Comparison of ENCODE assay signal across 14 cellular contexts in genomic region chrX:2664497-2664896, GRCh38. TPM values are rescaled to one million over a fixed set of nuclear protein-coding genes. Genes with fewer than 3 reads are reported as not detected.
DNase-seq lines count a peak whose midpoint lies in the region; ATAC-seq and TF ChIP-seq lines count a peak whose summit lies in the region.
"Had no signal": no experiment of that assay in that cellular context is flagged by ENCODE, and none has a peak within 500 bp of the region (broad histone marks: within the 10 kb centered on the region; RNA-seq: fewer than 3 reads in every experiment).

No MANE protein-coding gene starts in this region.

- H3K4me1 Mint-ChIP-seq in activated T-helper 1 cell treated with anti-CD3 and anti-CD28 coated beads, Interleukin-12 subunit alpha, Interleukin-12 subunit beta, Interleukin-2, Interleukin-4 antibody, amounts not matched to agents 30 ng/mL and 10 ng/mL and 1 ng/mL, durations not matched to agents 14 hours and 24 hours and 36 hours (ENCODE audit: low read depth), result no peaks in the 10 kb centered on the region

- H3K4me3 Mint-ChIP-seq in activated T-helper 1 cell treated with anti-CD3 and anti-CD28 coated beads, Interleukin-12 subunit alpha, Interleukin-12 subunit beta, Interleukin-2, Interleukin-4 antibody, amounts not matched to agents 30 ng/mL and 10 ng/mL and 1 ng/mL, durations not matched to agents 14 hours and 24 hours and 36 hours, result no peak overlapping the region

- H3K36me3 Mint-ChIP-seq in activated T-helper 1 cell treated with anti-CD3 and anti-CD28 coated beads, Interleukin-12 subunit alpha, Interleukin-12 subunit beta, Interleukin-2, Interleukin-4 antibody, amounts not matched to agents 30 ng/mL and 10 ng/mL and 1 ng/mL, durations not matched to agents 14 hours and 24 hours and 36 hours (ENCODE audit: low read depth), result peaks cover 4% of the 10 kb centered on the region

- no peak for TF ChIP-seq EP300 in SK-N-SH (IDR thresholded peaks at IDR 0.05; ENCODE audit: borderline replicate concordance in 1 of 2, low read depth in 1 of 2, low read length in 1 of 2)

- H3K27me3 ChIP-seq in right cardiac atrium (ENCODE audit: control insufficient read depth, insufficient read depth), result no peaks in the 10 kb centered on the region
- H3K27me3 ChIP-seq in SK-N-SH (ENCODE audit: insufficient read depth), result peaks cover 16% of the 10 kb centered on the region; the same call in 1 of the 2 replicates

- no peak overlapping the region for H3K9ac ChIP-seq in SK-N-SH

- H3F3A ChIP-seq in SK-N-SH (replicated peaks; ENCODE audit: insufficient read depth), result no peaks in the 10 kb centered on the region

- H3K4me2 ChIP-seq in SK-N-SH, result no peak overlapping the region

- H3K9me3 Mint-ChIP-seq in activated T-helper 1 cell treated with anti-CD3 and anti-CD28 coated beads, Interleukin-12 subunit alpha, Interleukin-12 subunit beta, Interleukin-2, Interleukin-4 antibody, amounts not matched to agents 30 ng/mL and 10 ng/mL and 1 ng/mL, durations not matched to agents 14 hours and 24 hours and 36 hours, result no peaks in the 10 kb centered on the region

- ATAC-seq in right cardiac atrium, result peak; percentile 27 to 78
- no peak for ATAC-seq in GM18867 (IDR thresholded peaks at IDR 0.05; ENCODE audit: unreplicated experiment)
- ATAC-seq in GM18873 (IDR thresholded peaks at IDR 0.05; ENCODE audit: low FRiP score, unreplicated experiment), result no peak

- H3K27me3 Mint-ChIP-seq in activated T-helper 1 cell treated with anti-CD3 and anti-CD28 coated beads, Interleukin-12 subunit alpha, Interleukin-12 subunit beta, Interleukin-2, Interleukin-4 antibody, amounts not matched to agents 30 ng/mL and 10 ng/mL and 1 ng/mL, durations not matched to agents 14 hours and 24 hours and 36 hours (ENCODE audit: insufficient read depth), result no peaks in the 10 kb centered on the region

- no peak overlapping the region for H3K27ac Mint-ChIP-seq in activated T-helper 1 cell treated with anti-CD3 and anti-CD28 coated beads, Interleukin-12 subunit alpha, Interleukin-12 subunit beta, Interleukin-2, Interleukin-4 antibody, amounts not matched to agents 30 ng/mL and 10 ng/mL and 1 ng/mL, durations not matched to agents 14 hours and 24 hours and 36 hours

- H4K20me1 ChIP-seq in SK-N-SH (ENCODE audit: insufficient read depth), result no peaks in the 10 kb centered on the region

- TF ChIP-seq CTCF in astrocyte of the spinal cord (IDR thresholded peaks at IDR 0.05; ENCODE audit: low read depth, low read length) (no peak), SK-N-SH (IDR thresholded peaks at IDR 0.05) (no peak)

- H2AFZ ChIP-seq in SK-N-SH (ENCODE audit: low read depth), result no peak overlapping the region

- H3K9me2 ChIP-seq in SK-N-SH, result no peaks in the 10 kb centered on the region

- DNase-seq in GM03348 (ENCODE audit: low spot score), result peak; percentile 71
- peak; percentile 67 for DNase-seq in astrocyte of the spinal cord (ENCODE audit: low read depth, low spot score)
- peak; percentile 43 to 78 (median 63) for DNase-seq in right cardiac atrium
- DNase-seq in smooth muscle cell of the brain vasculature (ENCODE audit: low read depth, low spot score), result peak; percentile 66
- DNase-seq in activated T-helper 1 cell treated with anti-CD3 and anti-CD28 coated beads, Interleukin-12 subunit alpha, Interleukin-12 subunit beta, Interleukin-2, Interleukin-4 antibody, amounts not matched to agents 30 ng/mL and 10 ng/mL and 1 ng/mL, durations not matched to agents 14 hours and 24 hours and 36 hours (ENCODE audit: low spot score), result no peak
- no peak for DNase-seq in SK-N-SH
- DNase-seq: cerebellar nuclear complex, NCI-H510A treated with DMSO at 0.1 percent for 48 hours, SHP77, small intestine, WERI-Rb-1 had no signal

- in situ Hi-C loops in astrocyte of the spinal cord (cut with HindIII; ENCODE audit: low sequenced_read_pairs), result no loop called here

- CTCF ChIA-PET in SK-N-SH (lab: Yijun Ruan, JAX), result no interaction called here

- H3K4me1 ChIP-seq in right cardiac atrium (ENCODE audit: control insufficient read depth, insufficient read depth, low read length), result no peaks in the 10 kb centered on the region
- no peaks in the 10 kb centered on the region; a peak in 1 of 4 replicates for H3K4me1 ChIP-seq in SK-N-SH (ENCODE audit: control insufficient read depth in 1 of 2, insufficient read depth in 2 of 2, low read depth in 1 of 2, low read length in 1 of 2)

- H3K27ac ChIP-seq in right cardiac atrium (ENCODE audit: low read length) (no peak overlapping the region), SK-N-SH (ENCODE audit: low read depth in 2 of 2, low read length in 1 of 2) (no peak overlapping the region)
- H3K27ac ChIP-seq: HL-60, WERI-Rb-1 had no signal

- WGBS in right cardiac atrium, result 49% methylated on average over 11 of the region's 11 CpGs
- 52% methylated on average over 11 of the region's 11 CpGs for WGBS in SK-N-SH (ENCODE audit: low lambda C conversion rate)

- no peaks in the 10 kb centered on the region for H3K36me3 ChIP-seq in SK-N-SH (replicated peaks in 1 of 2; ENCODE audit: control insufficient read depth in 1 of 2, insufficient read depth in 2 of 2, low read length in 1 of 2)
- H3K36me3 ChIP-seq: WERI-Rb-1 had no signal

- intact Hi-C loops in right cardiac atrium (cut with DNase I), result no loop called here
- intact Hi-C loops in activated T-helper 1 cell treated with anti-CD3 and anti-CD28 coated beads, Interleukin-12 subunit alpha, Interleukin-12 subunit beta, Interleukin-2, Interleukin-4 antibody, amounts not matched to agents 30 ng/mL and 10 ng/mL and 1 ng/mL, durations not matched to agents 14 hours and 24 hours and 36 hours (cut with micrococcal nuclease), result no loop called here

- no peaks in the 10 kb centered on the region for H3K9me3 ChIP-seq in right cardiac atrium (ENCODE audit: control insufficient read depth, low read length)
- H3K9me3 ChIP-seq in SK-N-SH, result no peaks in the 10 kb centered on the region

- no peaks in the 10 kb centered on the region for H3K79me2 ChIP-seq in SK-N-SH (ENCODE audit: insufficient read depth)

- POLR2A ChIA-PET in SK-N-SH (lab: Yijun Ruan, JAX), result no interaction called here

- H3K4me3 ChIP-seq in astrocyte of the spinal cord (ENCODE audit: low read depth, low read length) (no peak overlapping the region), right cardiac atrium (ENCODE audit: low read length) (no peak overlapping the region), SK-N-SH (ENCODE audit: low read depth in 2 of 2, low read length in 1 of 2) (no peak overlapping the region)

- no peak for TF ChIP-seq RAD21 in SK-N-SH (IDR thresholded peaks at IDR 0.05; ENCODE audit: low read length)

TF ChIP-seq in SK-N-SH, 30 proteins besides CTCF, POLR2A, EP300 and RAD21:
- TF ChIP-seq RCOR1 (IDR thresholded peaks at IDR 0.05; ENCODE audit: low read length) (no peak), POLR2AphosphoS5 (IDR thresholded peaks at IDR 0.05; ENCODE audit: low read depth, low read length) (no peak), ELF1 (IDR thresholded peaks at IDR 0.05) (no peak), MXI1 (IDR thresholded peaks at IDR 0.05; ENCODE audit: low read depth, low read length) (no peak), USF2 (IDR thresholded peaks at IDR 0.05; ENCODE audit: borderline replicate concordance, low read depth, low read length) (no peak), MAX (IDR thresholded peaks at IDR 0.05; ENCODE audit: low read depth) (no peak), ZBTB33 (IDR thresholded peaks at IDR 0.05; ENCODE audit: borderline replicate concordance, low read depth) (no peak), NRF1 (IDR thresholded peaks at IDR 0.05; ENCODE audit: low read depth, low read length) (no peak), RXRA (IDR thresholded peaks at IDR 0.05; ENCODE audit: borderline replicate concordance, low read depth) (no peak), TAF1 (IDR thresholded peaks at IDR 0.05; ENCODE audit: borderline replicate concordance, low read depth, low read length) (no peak), RFX5 (IDR thresholded peaks at IDR 0.05; ENCODE audit: low read length) (no peak)

RNA-seq across cellular contexts. Expression of gene CD99, which starts 26.6 kb away (rescaled TPM):
- total RNA-seq in right cardiac atrium, result 100 to 1,000 TPM; 230 to 368 (median 290) TPM
- polyA plus RNA-seq in right cardiac atrium (387 TPM), SK-N-SH (2012; rRNA removed) (149 and 346 TPM in 2 replicates)
- total RNA-seq in activated T-helper 1 cell treated with anti-CD3 and anti-CD28 coated beads, Interleukin-12 subunit alpha, Interleukin-12 subunit beta, Interleukin-2, Interleukin-4 antibody, amounts not matched to agents 30 ng/mL and 10 ng/mL and 1 ng/mL, durations not matched to agents 14 hours and 24 hours and 36 hours, result 421 and 437 TPM in 2 replicates
- 202 and 224 TPM in 2 replicates for polyA plus RNA-seq in SK-N-SH (2012; cell fraction: cytosol; rRNA removed)
- 119 and 169 TPM in 2 replicates for polyA plus RNA-seq in SK-N-SH (2012; cell fraction: nucleus; rRNA removed)

Comparison
In these comparisons a context has a peak if more than half of its experiments do, and no peak if none do; other contexts are left out.
1. DNase-seq: peak in GM03348 (single experiment), astrocyte of the spinal cord (single experiment), right cardiac atrium (3 of 3) and smooth muscle cell of the brain vasculature (single experiment); none in activated T-helper 1 cell treated with anti-CD3 and anti-CD28 coated beads, Interleukin-12 subunit alpha, Interleukin-12 subunit beta, Interleukin-2, Interleukin-4 antibody, amounts not matched to agents 30 ng/mL and 10 ng/mL and 1 ng/mL, durations not matched to agents 14 hours and 24 hours and 36 hours (single experiment) and SK-N-SH (single experiment).
2. ATAC-seq: peak in right cardiac atrium (2 of 2); none in GM18867 (single experiment) and GM18873 (single experiment).